ENCODE assay signal across 30 cellular contexts in the genomic region with DNA sequence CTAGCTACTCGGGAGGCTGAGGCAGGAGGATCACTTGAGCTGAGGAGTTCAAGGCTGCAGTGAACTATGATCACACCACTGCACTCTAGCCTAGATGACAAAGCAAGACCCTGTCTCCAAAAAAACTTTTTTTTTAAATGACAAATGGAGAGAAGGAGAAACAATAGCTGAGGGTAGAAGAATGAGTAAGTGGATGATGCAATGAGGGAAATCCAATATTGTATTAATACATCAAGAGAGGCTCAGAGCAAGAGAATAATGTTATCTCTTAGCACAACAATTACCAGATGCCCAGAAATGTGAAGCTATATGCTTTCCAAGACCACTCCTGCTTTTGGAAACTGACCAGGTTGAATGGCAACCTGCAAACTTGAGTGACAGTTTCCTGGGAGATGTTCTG.
"Had no signal": no experiment of that assay in that cellular context is flagged by ENCODE, and none has a peak within 500 bp of the region (broad histone marks: within the 10 kb centered on the region; RNA-seq: fewer than 3 reads in every experiment).

No MANE protein-coding gene starts in this region.

- ATAC-seq: natural killer cell; right lobe of liver; stimulated activated memory B cell treated with anti-CD40 and anti-IgM and Interleukin-4, amounts not matched to agents 10 μg/mL and 1 μg/mL and 100 μg/mL, for 72 hours; stimulated activated naive CD8-positive, alpha-beta T cell treated with anti-CD3 and anti-CD28 coated beads, Interleukin-15, amount 100 ng/mL, for 72 hours had no signal

- H3K27me3 ChIP-seq: neural progenitor cell, neutrophil, ovary, right atrium auricular region, right lobe of liver, uterus had no signal

- H3K4me3 ChIP-seq: left ventricle myocardium inferior, lung, neural progenitor cell, ovary, right atrium auricular region, right lobe of liver, smooth muscle cell, tibial nerve, uterus had no signal

- H3K4me1 Mint-ChIP-seq: immature natural killer cell; mesothelial cell of epicardium; naive B cell; natural killer cell; neural progenitor cell; stimulated activated naive CD8-positive, alpha-beta T cell treated with anti-CD3 and anti-CD28 coated beads, Interleukin-15, amount 100 ng/mL, for 72 hours had no signal

- DNase-seq: hypothalamus; immature natural killer cell; kidney; left ventricle myocardium inferior; mesendoderm; naive B cell; natural killer cell; nephron progenitor cell; occipital lobe; ovary; right lobe of liver; stimulated activated CD4-positive, alpha-beta T cell treated with anti-CD3 and anti-CD28 coated beads, Interleukin-1b, Interleukin-23, amount 100 ng/mL, for 48 hours; stimulated activated CD4-positive, alpha-beta T cell treated with anti-CD3 and anti-CD28 coated beads, Interleukin-2, amount 100 ng/mL, for 48 hours; stimulated activated CD4-positive, alpha-beta T cell treated with anti-CD3 and anti-CD28 coated beads, Interleukin-4, amount 100 ng/mL, for 4 hours; stimulated activated CD8-positive, alpha-beta memory T cell treated with anti-CD3 and anti-CD28 coated beads, Interleukin-4, amount 100 ng/mL, for 48 hours; stimulated activated naive CD4-positive, alpha-beta T cell treated with Interleukin-2 at 50 U/mL for 16 hours; stimulated activated naive CD8-positive, alpha-beta T cell treated with anti-CD3 and anti-CD28 coated beads, Interleukin-15, amount 100 ng/mL, for 72 hours; substantia nigra; uterus had no signal

- FAIRE-seq: islet of Langerhans, kidney had no signal

- H3K36me3 ChIP-seq: left ventricle myocardium inferior, neural progenitor cell, neutrophil, ovary, right atrium auricular region, right lobe of liver, tibial nerve, uterus had no signal

- H3K27ac Mint-ChIP-seq: immature natural killer cell; mesothelial cell of epicardium; naive B cell; natural killer cell; nephron progenitor cell; neural progenitor cell; progenitor cell of endocrine pancreas; stimulated activated memory B cell treated with anti-CD40 and anti-IgM and Interleukin-4, amounts not matched to agents 10 μg/mL and 1 μg/mL and 100 μg/mL, for 72 hours; stimulated activated naive CD8-positive, alpha-beta T cell treated with anti-CD3 and anti-CD28 coated beads, Interleukin-15, amount 100 ng/mL, for 72 hours; type B pancreatic cell had no signal

- H3K4me3 Mint-ChIP-seq: immature natural killer cell; mesothelial cell of epicardium; natural killer cell; nephron progenitor cell; neural progenitor cell; stimulated activated memory B cell treated with anti-CD40 and anti-IgM and Interleukin-4, amounts not matched to agents 10 μg/mL and 1 μg/mL and 100 μg/mL, for 72 hours; stimulated activated naive CD8-positive, alpha-beta T cell treated with anti-CD3 and anti-CD28 coated beads, Interleukin-15, amount 100 ng/mL, for 72 hours; type B pancreatic cell had no signal

- H3K36me3 Mint-ChIP-seq: immature natural killer cell; mesothelial cell of epicardium; naive B cell; natural killer cell; neural progenitor cell; stimulated activated memory B cell treated with anti-CD40 and anti-IgM and Interleukin-4, amounts not matched to agents 10 μg/mL and 1 μg/mL and 100 μg/mL, for 72 hours; type B pancreatic cell had no signal

- H3K27me3 Mint-ChIP-seq: progenitor cell of endocrine pancreas; stimulated activated memory B cell treated with anti-CD40 and anti-IgM and Interleukin-4, amounts not matched to agents 10 μg/mL and 1 μg/mL and 100 μg/mL, for 72 hours; stimulated activated naive CD8-positive, alpha-beta T cell treated with anti-CD3 and anti-CD28 coated beads, Interleukin-15, amount 100 ng/mL, for 72 hours; type B pancreatic cell had no signal

- H3K9me3 Mint-ChIP-seq: immature natural killer cell; naive B cell; natural killer cell; stimulated activated memory B cell treated with anti-CD40 and anti-IgM and Interleukin-4, amounts not matched to agents 10 μg/mL and 1 μg/mL and 100 μg/mL, for 72 hours; stimulated activated naive CD8-positive, alpha-beta T cell treated with anti-CD3 and anti-CD28 coated beads, Interleukin-15, amount 100 ng/mL, for 72 hours; type B pancreatic cell had no signal
